In the genomic region with DNA sequence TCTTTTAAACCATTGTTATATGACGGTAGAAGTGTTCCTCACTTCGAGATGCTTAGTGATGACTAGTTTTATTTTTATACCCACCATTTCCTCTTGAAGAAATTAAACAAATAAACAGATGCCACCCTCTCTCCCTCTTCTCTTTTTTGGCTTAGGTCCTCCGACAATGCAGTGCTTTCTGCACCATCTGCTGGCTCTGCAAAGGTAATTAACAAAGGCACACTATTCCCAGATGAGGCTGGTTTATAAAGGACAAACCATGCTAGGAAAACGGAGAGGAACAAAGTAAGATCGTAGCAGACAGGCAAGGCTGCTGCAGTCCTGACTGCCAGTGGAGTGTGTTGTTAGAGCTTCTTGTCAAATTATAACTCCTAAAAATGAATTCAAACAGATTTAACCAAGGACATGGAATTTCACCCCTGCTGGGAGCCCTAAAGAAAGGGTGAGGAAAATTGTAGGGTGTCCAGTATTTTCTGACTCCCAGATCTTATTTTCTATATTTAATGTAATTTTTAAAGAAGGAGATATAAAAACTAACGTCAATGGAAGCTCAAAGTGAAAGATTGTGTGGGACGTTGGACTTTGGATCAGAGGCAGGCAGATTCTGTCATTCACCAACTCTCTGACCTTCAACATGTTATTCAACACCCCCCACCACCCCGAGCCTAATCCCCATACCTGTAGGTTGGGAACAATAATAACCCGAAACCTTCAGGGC, we compare ENCODE assay signal across 11 cellular contexts.
DNase-seq lines count a peak whose midpoint lies in the region; ATAC-seq and TF ChIP-seq lines count a peak whose summit lies in the region.
"Had no signal": no experiment of that assay in that cellular context is flagged by ENCODE, and none has a peak within 500 bp of the region (broad histone marks: within the 10 kb centered on the region; RNA-seq: fewer than 3 reads in every experiment).

No MANE protein-coding gene starts in this region.

- ATAC-seq in heart right ventricle (peak in 6 of 8 donors; percentile 14 to 61 (median 46)), left cardiac atrium (no peak), GM21825 (IDR thresholded peaks at IDR 0.05; ENCODE audit: unreplicated experiment) (no peak), HG03135 (IDR thresholded peaks at IDR 0.05; ENCODE audit: unreplicated experiment) (no peak)
- ATAC-seq: activated naive CD4-positive, alpha-beta T cell treated with anti-CD3 and anti-CD28 coated beads, Interleukin-2, amount 50 U/mL, for 72 hours had no signal

- H3K9me3 ChIP-seq in heart right ventricle, result no peaks in the 10 kb centered on the region

- intact Hi-C loops in heart right ventricle (cut with DNase I), result loop anchor here in 5 of 10 donors (10.0 kb wide), 3 partner anchors 140 to 300 kb away; a partner anchor contains a TSS
- intact Hi-C loops in left cardiac atrium (cut with DNase I), result no loop called here

- no peaks in the 10 kb centered on the region for H3K27me3 ChIP-seq in heart right ventricle

- peak in 5 of 9 donors; percentile 9 to 41 (median 36) for TF ChIP-seq CTCF in heart right ventricle (IDR thresholded peaks at IDR 0.05)
- TF ChIP-seq CTCF in epithelial cell of proximal tubule (conservative IDR thresholded peaks at IDR 0.05; ENCODE audit: low read depth, low read length), result peak; percentile 48

- no peaks in the 10 kb centered on the region for H3K36me3 ChIP-seq in heart right ventricle

- peak in 1 of 2 donors; percentile 8 for DNase-seq in heart right ventricle
- DNase-seq in left cardiac atrium, result no peak
- peak; percentile 6 for DNase-seq in OCI-M1 (lab: John Stamatoyannopoulos, UW)
- DNase-seq in epithelial cell of proximal tubule (ENCODE audit: low read depth), result no peak
- DNase-seq in substantia nigra (lab: John Stamatoyannopoulos, UW), result peak in 7 of 49 donors; percentile 11 to 47 (median 20)
- no peak for DNase-seq in retina
- DNase-seq: NCI-H1930, occipital lobe had no signal

- H3K27ac ChIP-seq in heart right ventricle (peak overlapping the region in 4 of 10 donors; percentile 15 to 49 (median 40)), substantia nigra (ENCODE audit: low read depth, low read length, poor library complexity, severe bottlenecking) (peak overlapping the region; percentile 36)

- no peak overlapping the region for H3K4me3 ChIP-seq in heart right ventricle
- H3K4me3 ChIP-seq in epithelial cell of proximal tubule (ENCODE audit: low read depth, low read length), result no peak overlapping the region

- WGBS in heart right ventricle, 2 donors, result 41 to 47% methylated on average over 9 of the region's 9 CpGs

- H3K4me1 ChIP-seq in heart right ventricle, result peaks cover 4 to 41% (median 27%) of the 10 kb centered on the region in 9 donors

Comparison
In these comparisons a context has a peak if more than half of its experiments do, and no peak if none do; other contexts are left out.
1. ATAC-seq: peak in heart right ventricle (6 of 8); none in left cardiac atrium (0 of 2), GM21825 (single experiment) and HG03135 (single experiment).